Comparison of ENCODE assay signal across 8 cellular contexts in genomic region chr11:122983438-122984185, GRCh38. TPM values are rescaled to one million over a fixed set of nuclear protein-coding genes. Genes with fewer than 3 reads are reported as not detected.
DNase-seq lines count a peak whose midpoint lies in the region; ATAC-seq, FAIRE-seq and TF ChIP-seq lines count a peak whose summit lies in the region.

No MANE protein-coding gene starts in this region.

- in situ Hi-C loops in GM13976 (cut with MboI; ENCODE audit: low sequenced_read_pairs, unreplicated experiment), result no loop called here

- H3K27ac Mint-ChIP-seq in Calu3 (ENCODE audit: unreplicated experiment) (no peak overlapping the region), endodermal cell (no peak overlapping the region)

- H3K9me3 ChIP-seq in endodermal cell (ENCODE audit: control insufficient read depth, low read length) (no peaks in the 10 kb centered on the region), pancreas (no peaks in the 10 kb centered on the region), kidney (ENCODE audit: control insufficient read depth in 1 of 2, low read length in 2 of 2) (no peaks in the 10 kb centered on the region)

- H3K36me3 ChIP-seq in endodermal cell (ENCODE audit: control insufficient read depth, insufficient read depth, low read length), result no peaks in the 10 kb centered on the region
- no peaks in the 10 kb centered on the region for H3K36me3 ChIP-seq in pancreas
- H3K36me3 ChIP-seq in kidney (ENCODE audit: control insufficient read depth in 1 of 2, insufficient read depth in 2 of 2, low read length in 2 of 2), result no peaks in the 10 kb centered on the region

- H3K27ac ChIP-seq in endodermal cell (ENCODE audit: low read depth, low read length) (no peak overlapping the region), pancreas (no peak overlapping the region), kidney (ENCODE audit: low read depth in 2 of 2, low read length in 2 of 2) (no peak overlapping the region)

- H3K27me3 ChIP-seq in endodermal cell (ENCODE audit: control insufficient read depth, insufficient read depth, low read length, poor library complexity, severe bottlenecking) (peaks cover 100% of the 10 kb centered on the region), pancreas (peaks cover 0 to 43% (median 7%) of the 10 kb centered on the region in 4 donors)

- H3K4me3 Mint-ChIP-seq in Calu3 (ENCODE audit: low read depth, unreplicated experiment), result peak overlapping the region; percentile 84
- peak overlapping the region; percentile 73 for H3K4me3 Mint-ChIP-seq in endodermal cell

- H3K4me1 ChIP-seq in endodermal cell (ENCODE audit: control insufficient read depth, insufficient read depth, low read length) (no peaks in the 10 kb centered on the region), pancreas (peaks cover 0 to 6% (median 0%) of the 10 kb centered on the region in 3 donors), kidney (ENCODE audit: control insufficient read depth in 1 of 2, insufficient read depth in 1 of 2, low read depth in 1 of 2, low read length in 2 of 2) (peaks cover 0 to 5% of the 10 kb centered on the region in 2 donors)

- H3K9me3 Mint-ChIP-seq in Calu3 (ENCODE audit: low read depth, unreplicated experiment), result no peaks in the 10 kb centered on the region
- no peaks in the 10 kb centered on the region for H3K9me3 Mint-ChIP-seq in endodermal cell

- CTCF ChIA-PET in Calu3 (lab: Charles Lee), result no interaction called here

- no peaks in the 10 kb centered on the region for H3K36me3 Mint-ChIP-seq in Calu3 (ENCODE audit: insufficient read depth, unreplicated experiment)
- no peaks in the 10 kb centered on the region for H3K36me3 Mint-ChIP-seq in endodermal cell (ENCODE audit: low read depth)

- no peak for FAIRE-seq in pancreas (lab: Jason Lieb, UNC)
- no peak for FAIRE-seq in kidney (lab: Jason Lieb, UNC)

- H3K9ac ChIP-seq in endodermal cell (ENCODE audit: extremely low read depth, low read length, poor library complexity, severe bottlenecking), result no peak overlapping the region
- H3K9ac ChIP-seq in kidney (ENCODE audit: low read length in 2 of 2), result no peak overlapping the region

- no peaks in the 10 kb centered on the region for H3K4me1 Mint-ChIP-seq in Calu3 (ENCODE audit: low read depth, unreplicated experiment)
- peaks cover 18% of the 10 kb centered on the region for H3K4me1 Mint-ChIP-seq in endodermal cell

- no peak for DNase-seq in Calu3
- peak; percentile 78 for DNase-seq in NCI-H69 (lab: John Stamatoyannopoulos, UW)
- DNase-seq in endodermal cell, result peak; percentile 60
- DNase-seq in pancreas, result no peak
- DNase-seq in GM13976 (ENCODE audit: low spot score), result no peak
- no peak for DNase-seq in DMS 273 treated with DMSO at 0.1 percent for 48 hours (lab: John Stamatoyannopoulos, UW)
- DNase-seq in GM19238 (ENCODE audit: insufficient read length, low spot score), result no peak
- no peak for DNase-seq in kidney

- no TSS peak for BruUV-seq in Calu3 (replicated peaks; lab: Mats Ljungman, UMichigan)

- no peak for TF ChIP-seq CTCF in Calu3 (IDR thresholded peaks at IDR 0.05; ENCODE audit: unreplicated experiment)
- TF ChIP-seq CTCF in endodermal cell (conservative IDR thresholded peaks at IDR 0.05), result no peak
- TF ChIP-seq CTCF in pancreas (IDR thresholded peaks at IDR 0.05), result no peak
- TF ChIP-seq CTCF in GM13976 (IDR thresholded peaks at IDR 0.05; ENCODE audit: borderline replicate concordance, control extremely low read depth, extremely low read depth, insufficient read depth, missing control alignments), result no peak
- TF ChIP-seq CTCF in kidney (IDR thresholded peaks at IDR 0.05; ENCODE audit: borderline replicate concordance, extremely low read depth, insufficient read depth), result no peak

- H3K27me3 Mint-ChIP-seq in Calu3 (ENCODE audit: unreplicated experiment) (peaks cover 81% of the 10 kb centered on the region), endodermal cell (ENCODE audit: insufficient read depth) (peaks cover 93% of the 10 kb centered on the region)

- intact Hi-C loops in Calu3 (cut with micrococcal nuclease; ENCODE audit: unreplicated experiment) (no loop called here), pancreas (cut with DNase I) (no loop called here), kidney (cut with DNase I) (no loop called here)

- peak overlapping the region; percentile 81 for H3K4me3 ChIP-seq in endodermal cell (ENCODE audit: low read length)
- peak overlapping the region; percentile 22 to 75 (median 36) for H3K4me3 ChIP-seq in pancreas
- peak overlapping the region in 1 of 2 donors; percentile 60 for H3K4me3 ChIP-seq in kidney (ENCODE audit: low read length in 2 of 2)

- ATAC-seq in pancreas, result no peak

- WGBS in endodermal cell (ENCODE audit: insufficient coverage in 1 of 2, insufficient read length in 1 of 2), 2 experiments, result 22 to 23% methylated on average over 13 to 26 of the region's 26 CpGs
- WGBS in pancreas, 2 donors, result 24 to 27% methylated on average over 26 of the region's 26 CpGs

RNA-seq across cellular contexts. Expression of gene BSX, which starts 2.0 kb away (rescaled TPM):
- total RNA-seq in Calu3 (2022), result not detected in 2 replicates
- not detected for total RNA-seq in endodermal cell
- not detected for polyA plus RNA-seq in endodermal cell (2013, experiment 1 of 2)
- polyA plus RNA-seq in endodermal cell (2013, experiment 2 of 2), result not detected
- total RNA-seq in pancreas, result not detected
- not detected for polyA plus RNA-seq in pancreas
- total RNA-seq in kidney, result not detected
- polyA plus RNA-seq in kidney (ENCODE audit: insufficient read depth, low read depth, low replicate concordance), result not detected

Comparison
In these comparisons a context has a peak if more than half of its experiments do, and no peak if none do; other contexts are left out.
1. DNase-seq: peak in NCI-H69 (single experiment) and endodermal cell (single experiment); none in Calu3 (single experiment), pancreas (0 of 6), GM13976 (single experiment), DMS 273 treated with DMSO at 0.1 percent for 48 hours (single experiment), GM19238 (single experiment) and kidney (single experiment).